ENCODE assay signal across 12 cellular contexts in the genomic region with DNA sequence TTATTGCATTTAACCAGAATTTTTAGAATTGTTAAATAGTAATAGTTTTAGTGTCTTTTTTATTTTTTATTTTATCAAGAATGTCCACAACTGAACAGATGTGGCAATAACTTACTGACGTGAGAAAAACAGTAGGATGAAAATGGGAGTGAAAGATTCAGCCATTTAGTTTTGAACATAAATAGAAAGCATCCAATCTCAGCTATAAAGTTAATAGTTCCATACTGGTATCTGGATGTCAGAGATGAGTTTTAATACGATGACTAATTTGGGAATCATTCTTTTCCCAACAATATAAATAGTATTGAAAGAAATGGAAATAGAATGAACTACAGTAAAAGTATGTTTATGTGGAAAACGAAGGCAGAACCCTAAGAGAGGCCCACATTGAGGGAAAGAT.
DNase-seq lines count a peak whose midpoint lies in the region; ATAC-seq and TF ChIP-seq lines count a peak whose summit lies in the region.
"Had no signal": no experiment of that assay in that cellular context is flagged by ENCODE, and none has a peak within 500 bp of the region (broad histone marks: within the 10 kb centered on the region; RNA-seq: fewer than 3 reads in every experiment).

No MANE protein-coding gene starts in this region.

- no peaks in the 10 kb centered on the region for H3K9me3 ChIP-seq in colonic mucosa
- no peaks in the 10 kb centered on the region for H3K9me3 ChIP-seq in upper lobe of right lung

- H3K4me1 Mint-ChIP-seq in mesothelial cell of epicardium (peaks cover 38% of the 10 kb centered on the region), type B pancreatic cell (ENCODE audit: unreplicated experiment) (peaks cover 3% of the 10 kb centered on the region)
- H3K4me1 Mint-ChIP-seq: T-helper 17 cell had no signal

- ATAC-seq in upper lobe of right lung, result no peak
- ATAC-seq in GM18858 (IDR thresholded peaks at IDR 0.05; ENCODE audit: unreplicated experiment), result no peak
- ATAC-seq: T-helper 17 cell had no signal

- H3K4me1 ChIP-seq in colonic mucosa (no peaks in the 10 kb centered on the region), upper lobe of right lung (peaks cover 16% of the 10 kb centered on the region)

- no peak overlapping the region for H3K4me3 ChIP-seq in colonic mucosa
- H3K4me3 ChIP-seq in upper lobe of right lung, result no peak overlapping the region

- DNase-seq in LoVo (ENCODE audit: low spot score) (peak; percentile 64), colonic mucosa (no peak), mesothelial cell of epicardium (ENCODE audit: low spot score in 2 of 2, unreplicated experiment in 2 of 2) (no peak), upper lobe of right lung (no peak), T1000 (lab: John Stamatoyannopoulos, UW) (no peak), type B pancreatic cell (ENCODE audit: extremely low spot score, unreplicated experiment) (no peak)
- DNase-seq: GF-D8; NCI-H510A treated with DMSO at 0.1 percent for 48 hours; stimulated activated CD4-positive, alpha-beta T cell treated with anti-CD3 and anti-CD28 coated beads, Interleukin-12 subunit alpha, Interleukin-12 subunit beta, amount 100 ng/mL, for 4 hours; T-helper 17 cell had no signal

- intact Hi-C loops in colonic mucosa (cut with DNase I), result no loop called here
- intact Hi-C loops in upper lobe of right lung (cut with DNase I), result no loop called here

- H3K27ac Mint-ChIP-seq in mesothelial cell of epicardium (peak overlapping the region; percentile 67), type B pancreatic cell (no peak overlapping the region)
- H3K27ac Mint-ChIP-seq: stimulated activated naive B cell treated with anti-CD40 and anti-IgM and Interleukin-4, amounts not matched to agents 10 μg/mL and 1 μg/mL and 100 μg/mL, for 72 hours; T-helper 17 cell had no signal

- H3K9me3 Mint-ChIP-seq in mesothelial cell of epicardium, result no peaks in the 10 kb centered on the region
- H3K9me3 Mint-ChIP-seq in type B pancreatic cell, result no peaks in the 10 kb centered on the region
- H3K9me3 Mint-ChIP-seq: stimulated activated naive B cell treated with anti-CD40 and anti-IgM and Interleukin-4, amounts not matched to agents 10 μg/mL and 1 μg/mL and 100 μg/mL, for 72 hours had no signal

- H3K36me3 ChIP-seq in colonic mucosa, result no peaks in the 10 kb centered on the region
- peaks cover 5% of the 10 kb centered on the region for H3K36me3 ChIP-seq in upper lobe of right lung

- H3K4me3 Mint-ChIP-seq in mesothelial cell of epicardium (no peak overlapping the region), type B pancreatic cell (no peak overlapping the region)
- H3K4me3 Mint-ChIP-seq: stimulated activated naive B cell treated with anti-CD40 and anti-IgM and Interleukin-4, amounts not matched to agents 10 μg/mL and 1 μg/mL and 100 μg/mL, for 72 hours; T-helper 17 cell had no signal

- H3K27ac ChIP-seq in colonic mucosa (peak overlapping the region; percentile 19), upper lobe of right lung (peak overlapping the region; percentile 72)

- no peak overlapping the region for H3K9ac ChIP-seq in colonic mucosa (ENCODE audit: low read depth in 2 of 2, low read length in 2 of 2)

- H3K36me3 Mint-ChIP-seq in mesothelial cell of epicardium, result peaks cover 5% of the 10 kb centered on the region
- H3K36me3 Mint-ChIP-seq in type B pancreatic cell, result peaks cover 32% of the 10 kb centered on the region
- H3K36me3 Mint-ChIP-seq: stimulated activated naive B cell treated with anti-CD40 and anti-IgM and Interleukin-4, amounts not matched to agents 10 μg/mL and 1 μg/mL and 100 μg/mL, for 72 hours had no signal

- H3K27me3 ChIP-seq in colonic mucosa, result no peaks in the 10 kb centered on the region
- H3K27me3 ChIP-seq in upper lobe of right lung, result no peaks in the 10 kb centered on the region

- H3K27me3 Mint-ChIP-seq in mesothelial cell of epicardium (ENCODE audit: low read depth) (no peaks in the 10 kb centered on the region), type B pancreatic cell (no peaks in the 10 kb centered on the region)

- TF ChIP-seq CTCF in colonic mucosa (IDR thresholded peaks at IDR 0.05) (no peak), mesothelial cell of epicardium (IDR thresholded peaks at IDR 0.05; ENCODE audit: unreplicated experiment) (no peak), upper lobe of right lung (IDR thresholded peaks at IDR 0.05) (no peak), type B pancreatic cell (conservative IDR thresholded peaks at IDR 0.05) (no peak)
